In genomic region chr7:47280114-47280513, GRCh38 we compare ENCODE assay signal across 15 cellular contexts.
"Had no signal": no experiment of that assay in that cellular context is flagged by ENCODE, and none has a peak within 500 bp of the region (broad histone marks: within the 10 kb centered on the region; RNA-seq: fewer than 3 reads in every experiment).

No MANE protein-coding gene starts in this region.

- H3K27me3 ChIP-seq: esophagus muscularis mucosa, gastrocnemius medialis, heart right ventricle, neutrophil, right atrium auricular region had no signal

- H3K36me3 Mint-ChIP-seq: naive thymus-derived CD8-positive, alpha-beta T cell had no signal

- DNase-seq: effector memory CD4-positive, alpha-beta T cell; gastrocnemius medialis; heart right ventricle; hypothalamus; kidney glomerular epithelial cell; mucosa of descending colon; naive thymus-derived CD8-positive, alpha-beta T cell; small intestine; stimulated activated CD4-positive, alpha-beta T cell treated with anti-CD3 and anti-CD28 coated beads, Interleukin-12 subunit alpha, Interleukin-12 subunit beta, amount 100 ng/mL, for 4 hours; stimulated activated naive CD4-positive, alpha-beta T cell treated with Interleukin-2 at 50 U/mL for 16 hours had no signal

- H3K4me3 ChIP-seq: esophagus muscularis mucosa, gastrocnemius medialis, heart right ventricle, mucosa of descending colon, right atrium auricular region had no signal

- H3K27me3 Mint-ChIP-seq: type B pancreatic cell had no signal

- H3K9me3 Mint-ChIP-seq: type B pancreatic cell had no signal

- H3K36me3 ChIP-seq: neutrophil had no signal

- H3K4me1 Mint-ChIP-seq: naive thymus-derived CD8-positive, alpha-beta T cell had no signal

- H3K27ac Mint-ChIP-seq: naive thymus-derived CD8-positive, alpha-beta T cell; type B pancreatic cell had no signal

- ATAC-seq: gastrocnemius medialis; heart right ventricle; mucosa of descending colon; naive thymus-derived CD8-positive, alpha-beta T cell had no signal

- H3K27ac ChIP-seq: epithelial cell of prostate, esophagus muscularis mucosa, gastrocnemius medialis, heart right ventricle, neutrophil, right atrium auricular region had no signal

- H3K4me1 ChIP-seq: esophagus muscularis mucosa, gastrocnemius medialis, right atrium auricular region had no signal

- H3K9me3 ChIP-seq: esophagus muscularis mucosa, gastrocnemius medialis, heart right ventricle, mucosa of descending colon, neutrophil, right atrium auricular region had no signal

- H3K4me3 Mint-ChIP-seq: naive thymus-derived CD8-positive, alpha-beta T cell; type B pancreatic cell had no signal
